34 cellular contexts compared by ENCODE assay signal in genomic region chr6:46160102-46160501, GRCh38. TPM values are rescaled to one million over a fixed set of nuclear protein-coding genes. Genes with fewer than 3 reads are reported as not detected.
"Had no signal": no experiment of that assay in that cellular context is flagged by ENCODE, and none has a peak within 500 bp of the region (broad histone marks: within the 10 kb centered on the region; RNA-seq: fewer than 3 reads in every experiment).

No MANE protein-coding gene starts in this region.

- H3K27me3 Mint-ChIP-seq: effector memory CD8-positive, alpha-beta T cell had no signal

- H3K4me3 Mint-ChIP-seq: activated B cell treated with CpG ODN at 0.5 μM for 24 hours; activated CD8-positive, alpha-beta T cell treated with anti-CD3 and anti-CD28 coated beads for 36 hours; activated naive CD8-positive, alpha-beta T cell; activated T-cell treated with anti-CD3 and anti-CD28 coated beads, Interleukin-2, amount 50 U/mL, for 4 hours; activated T-helper 17 cell treated with anti-CD3 and anti-CD28 coated beads, Interleukin-2, amount 50 U/mL, for 72 hours; effector memory CD8-positive, alpha-beta T cell; T-helper 17 cell; T-helper 2 cell treated with Interferon-gamma antibody and Interleukin-4, amounts not matched to agents 5 μg/mL and 100 μg/mL, for 36 hours had no signal

- H3K4me1 Mint-ChIP-seq: activated B cell treated with CpG ODN at 0.5 μM for 24 hours; activated T-helper 17 cell treated with anti-CD3 and anti-CD28 coated beads, Interleukin-2, amount 50 U/mL, for 72 hours; T-helper 17 cell had no signal

- ATAC-seq: activated CD4-positive, CD25-positive, alpha-beta regulatory T cell treated with anti-CD3 and anti-CD28 coated beads, Interleukin-2, amount 50 U/mL, for 24 hours; activated CD8-positive, alpha-beta T cell treated with anti-CD3 and anti-CD28 coated beads for 36 hours; activated T-cell treated with anti-CD3 and anti-CD28 coated beads, Interleukin-2, amount 50 U/mL, for 4 hours; activated T-helper 17 cell treated with anti-CD3 and anti-CD28 coated beads, Interleukin-2, amount 50 U/mL, for 72 hours; body of pancreas; effector memory CD8-positive, alpha-beta T cell; gastroesophageal sphincter; heart right ventricle; T-helper 17 cell had no signal

- H3K9me3 Mint-ChIP-seq: activated B cell treated with CpG ODN at 0.5 μM for 24 hours; activated CD8-positive, alpha-beta T cell treated with anti-CD3 and anti-CD28 coated beads for 36 hours; activated T-cell treated with anti-CD3 and anti-CD28 coated beads, Interleukin-2, amount 50 U/mL, for 4 hours; activated T-helper 17 cell treated with anti-CD3 and anti-CD28 coated beads, Interleukin-2, amount 50 U/mL, for 72 hours; effector memory CD8-positive, alpha-beta T cell had no signal

- DNase-seq: activated B cell treated with CpG ODN at 0.5 μM for 24 hours; activated CD4-positive, alpha-beta T cell treated with anti-CD3 and anti-CD28 coated beads for 48 hours; activated CD4-positive, alpha-beta T cell treated with anti-CD3 and anti-CD28 coated beads, Interleukin-2, amount 50 U/mL, for 1 hour; activated CD4-positive, alpha-beta T cell treated with anti-CD3 and anti-CD28 coated beads, Interleukin-2, amount 50 U/mL, for 48 hours; activated CD8-positive, alpha-beta memory T cell treated with anti-CD3 and anti-CD28 coated beads for 24 hours; activated CD8-positive, alpha-beta T cell treated with anti-CD3 and anti-CD28 coated beads for 36 hours; activated effector memory CD4-positive, alpha-beta T cell treated with Interleukin-2 at 50 U/mL for 16 hours; activated gamma-delta T cell treated with Interleukin-2 at 50 U/mL for 16 hours; activated naive CD4-positive, alpha-beta T cell treated with anti-CD3 and anti-CD28 coated beads, Interleukin-2, amount 50 U/mL, for 16 hours; activated naive CD4-positive, alpha-beta T cell treated with Interleukin-2 at 50 U/mL for 16 hours; activated T-cell treated with anti-CD3 and anti-CD28 coated beads, Interleukin-2, amount 50 U/mL, for 4 hours; adrenal gland; amygdala; aorta; body of pancreas; caudate nucleus; cortex of kidney; dermis blood vessel endothelial cell; effector CD4-positive, alpha-beta T cell; effector memory CD8-positive, alpha-beta T cell; erythroblast; foreskin melanocyte; heart right ventricle; T-helper 1 cell; T-helper 17 cell; T1000; WERI-Rb-1 had no signal

- H3K27ac Mint-ChIP-seq: activated B cell treated with CpG ODN at 0.5 μM for 24 hours; activated CD8-positive, alpha-beta T cell treated with anti-CD3 and anti-CD28 coated beads for 36 hours; activated naive CD8-positive, alpha-beta T cell; activated T-helper 17 cell treated with anti-CD3 and anti-CD28 coated beads, Interleukin-2, amount 50 U/mL, for 72 hours; effector memory CD8-positive, alpha-beta T cell; T-helper 17 cell; T-helper 2 cell treated with Interferon-gamma antibody and Interleukin-4, amounts not matched to agents 5 μg/mL and 100 μg/mL, for 36 hours had no signal

- H3K9me3 ChIP-seq: adrenal gland, body of pancreas, esophagus muscularis mucosa, gastroesophageal sphincter, heart right ventricle had no signal

- H3K27ac ChIP-seq: adrenal gland, body of pancreas, esophagus muscularis mucosa, gastroesophageal sphincter, heart right ventricle, WERI-Rb-1 had no signal

- H3K4me3 ChIP-seq: adrenal gland, body of pancreas, esophagus muscularis mucosa, gastroesophageal sphincter, heart right ventricle had no signal

- H3K27me3 ChIP-seq: adrenal gland, body of pancreas, esophagus muscularis mucosa, gastroesophageal sphincter, heart right ventricle had no signal

- H3K36me3 ChIP-seq: adrenal gland, esophagus muscularis mucosa, gastroesophageal sphincter, heart right ventricle had no signal

- H3K4me1 ChIP-seq: adrenal gland, body of pancreas, esophagus muscularis mucosa, gastroesophageal sphincter, heart right ventricle had no signal

RNA-seq across cellular contexts. Expression of gene ENPP5, which starts 10.7 kb away (rescaled TPM):
- total RNA-seq: activated T-cell treated with anti-CD3 and anti-CD28 coated beads, Interleukin-2, amount 50 U/mL, for 4 hours; glomerular endothelial cell had no signal
